2 cellular contexts compared by ENCODE assay signal in genomic region chr9:73470766-73471165, GRCh38.
TF ChIP-seq lines count a peak whose summit lies in the region.

No MANE protein-coding gene starts in this region.

TF ChIP-seq in GM23338, 12 proteins besides CTCF, POLR2A, EP300 and RAD21:
- TF ChIP-seq, protein P1, sequence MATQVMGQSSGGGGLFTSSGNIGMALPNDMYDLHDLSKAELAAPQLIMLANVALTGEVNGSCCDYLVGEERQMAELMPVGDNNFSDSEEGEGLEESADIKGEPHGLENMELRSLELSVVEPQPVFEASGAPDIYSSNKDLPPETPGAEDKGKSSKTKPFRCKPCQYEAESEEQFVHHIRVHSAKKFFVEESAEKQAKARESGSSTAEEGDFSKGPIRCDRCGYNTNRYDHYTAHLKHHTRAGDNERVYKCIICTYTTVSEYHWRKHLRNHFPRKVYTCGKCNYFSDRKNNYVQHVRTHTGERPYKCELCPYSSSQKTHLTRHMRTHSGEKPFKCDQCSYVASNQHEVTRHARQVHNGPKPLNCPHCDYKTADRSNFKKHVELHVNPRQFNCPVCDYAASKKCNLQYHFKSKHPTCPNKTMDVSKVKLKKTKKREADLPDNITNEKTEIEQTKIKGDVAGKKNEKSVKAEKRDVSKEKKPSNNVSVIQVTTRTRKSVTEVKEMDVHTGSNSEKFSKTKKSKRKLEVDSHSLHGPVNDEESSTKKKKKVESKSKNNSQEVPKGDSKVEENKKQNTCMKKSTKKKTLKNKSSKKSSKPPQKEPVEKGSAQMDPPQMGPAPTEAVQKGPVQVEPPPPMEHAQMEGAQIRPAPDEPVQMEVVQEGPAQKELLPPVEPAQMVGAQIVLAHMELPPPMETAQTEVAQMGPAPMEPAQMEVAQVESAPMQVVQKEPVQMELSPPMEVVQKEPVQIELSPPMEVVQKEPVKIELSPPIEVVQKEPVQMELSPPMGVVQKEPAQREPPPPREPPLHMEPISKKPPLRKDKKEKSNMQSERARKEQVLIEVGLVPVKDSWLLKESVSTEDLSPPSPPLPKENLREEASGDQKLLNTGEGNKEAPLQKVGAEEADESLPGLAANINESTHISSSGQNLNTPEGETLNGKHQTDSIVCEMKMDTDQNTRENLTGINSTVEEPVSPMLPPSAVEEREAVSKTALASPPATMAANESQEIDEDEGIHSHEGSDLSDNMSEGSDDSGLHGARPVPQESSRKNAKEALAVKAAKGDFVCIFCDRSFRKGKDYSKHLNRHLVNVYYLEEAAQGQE (IDR thresholded peaks at IDR 0.05; ENCODE audit: unreplicated experiment): no peak
- TF ChIP-seq CREB1 (CRISPR knock-in tag; IDR thresholded peaks at IDR 0.05; ENCODE audit: low read depth) (no peak), ZNF331 (CRISPR knock-in tag; IDR thresholded peaks at IDR 0.05; ENCODE audit: low read depth) (no peak), POLR2AphosphoS5 (IDR thresholded peaks at IDR 0.05; ENCODE audit: low read depth) (no peak), EZH2phosphoT487 (IDR thresholded peaks at IDR 0.05; ENCODE audit: unreplicated experiment) (no peak), ZNF114 (CRISPR knock-in tag; IDR thresholded peaks at IDR 0.05) (no peak), STAT1 (IDR thresholded peaks at IDR 0.05; ENCODE audit: unreplicated experiment) (no peak)
- TF ChIP-seq, protein P2, sequence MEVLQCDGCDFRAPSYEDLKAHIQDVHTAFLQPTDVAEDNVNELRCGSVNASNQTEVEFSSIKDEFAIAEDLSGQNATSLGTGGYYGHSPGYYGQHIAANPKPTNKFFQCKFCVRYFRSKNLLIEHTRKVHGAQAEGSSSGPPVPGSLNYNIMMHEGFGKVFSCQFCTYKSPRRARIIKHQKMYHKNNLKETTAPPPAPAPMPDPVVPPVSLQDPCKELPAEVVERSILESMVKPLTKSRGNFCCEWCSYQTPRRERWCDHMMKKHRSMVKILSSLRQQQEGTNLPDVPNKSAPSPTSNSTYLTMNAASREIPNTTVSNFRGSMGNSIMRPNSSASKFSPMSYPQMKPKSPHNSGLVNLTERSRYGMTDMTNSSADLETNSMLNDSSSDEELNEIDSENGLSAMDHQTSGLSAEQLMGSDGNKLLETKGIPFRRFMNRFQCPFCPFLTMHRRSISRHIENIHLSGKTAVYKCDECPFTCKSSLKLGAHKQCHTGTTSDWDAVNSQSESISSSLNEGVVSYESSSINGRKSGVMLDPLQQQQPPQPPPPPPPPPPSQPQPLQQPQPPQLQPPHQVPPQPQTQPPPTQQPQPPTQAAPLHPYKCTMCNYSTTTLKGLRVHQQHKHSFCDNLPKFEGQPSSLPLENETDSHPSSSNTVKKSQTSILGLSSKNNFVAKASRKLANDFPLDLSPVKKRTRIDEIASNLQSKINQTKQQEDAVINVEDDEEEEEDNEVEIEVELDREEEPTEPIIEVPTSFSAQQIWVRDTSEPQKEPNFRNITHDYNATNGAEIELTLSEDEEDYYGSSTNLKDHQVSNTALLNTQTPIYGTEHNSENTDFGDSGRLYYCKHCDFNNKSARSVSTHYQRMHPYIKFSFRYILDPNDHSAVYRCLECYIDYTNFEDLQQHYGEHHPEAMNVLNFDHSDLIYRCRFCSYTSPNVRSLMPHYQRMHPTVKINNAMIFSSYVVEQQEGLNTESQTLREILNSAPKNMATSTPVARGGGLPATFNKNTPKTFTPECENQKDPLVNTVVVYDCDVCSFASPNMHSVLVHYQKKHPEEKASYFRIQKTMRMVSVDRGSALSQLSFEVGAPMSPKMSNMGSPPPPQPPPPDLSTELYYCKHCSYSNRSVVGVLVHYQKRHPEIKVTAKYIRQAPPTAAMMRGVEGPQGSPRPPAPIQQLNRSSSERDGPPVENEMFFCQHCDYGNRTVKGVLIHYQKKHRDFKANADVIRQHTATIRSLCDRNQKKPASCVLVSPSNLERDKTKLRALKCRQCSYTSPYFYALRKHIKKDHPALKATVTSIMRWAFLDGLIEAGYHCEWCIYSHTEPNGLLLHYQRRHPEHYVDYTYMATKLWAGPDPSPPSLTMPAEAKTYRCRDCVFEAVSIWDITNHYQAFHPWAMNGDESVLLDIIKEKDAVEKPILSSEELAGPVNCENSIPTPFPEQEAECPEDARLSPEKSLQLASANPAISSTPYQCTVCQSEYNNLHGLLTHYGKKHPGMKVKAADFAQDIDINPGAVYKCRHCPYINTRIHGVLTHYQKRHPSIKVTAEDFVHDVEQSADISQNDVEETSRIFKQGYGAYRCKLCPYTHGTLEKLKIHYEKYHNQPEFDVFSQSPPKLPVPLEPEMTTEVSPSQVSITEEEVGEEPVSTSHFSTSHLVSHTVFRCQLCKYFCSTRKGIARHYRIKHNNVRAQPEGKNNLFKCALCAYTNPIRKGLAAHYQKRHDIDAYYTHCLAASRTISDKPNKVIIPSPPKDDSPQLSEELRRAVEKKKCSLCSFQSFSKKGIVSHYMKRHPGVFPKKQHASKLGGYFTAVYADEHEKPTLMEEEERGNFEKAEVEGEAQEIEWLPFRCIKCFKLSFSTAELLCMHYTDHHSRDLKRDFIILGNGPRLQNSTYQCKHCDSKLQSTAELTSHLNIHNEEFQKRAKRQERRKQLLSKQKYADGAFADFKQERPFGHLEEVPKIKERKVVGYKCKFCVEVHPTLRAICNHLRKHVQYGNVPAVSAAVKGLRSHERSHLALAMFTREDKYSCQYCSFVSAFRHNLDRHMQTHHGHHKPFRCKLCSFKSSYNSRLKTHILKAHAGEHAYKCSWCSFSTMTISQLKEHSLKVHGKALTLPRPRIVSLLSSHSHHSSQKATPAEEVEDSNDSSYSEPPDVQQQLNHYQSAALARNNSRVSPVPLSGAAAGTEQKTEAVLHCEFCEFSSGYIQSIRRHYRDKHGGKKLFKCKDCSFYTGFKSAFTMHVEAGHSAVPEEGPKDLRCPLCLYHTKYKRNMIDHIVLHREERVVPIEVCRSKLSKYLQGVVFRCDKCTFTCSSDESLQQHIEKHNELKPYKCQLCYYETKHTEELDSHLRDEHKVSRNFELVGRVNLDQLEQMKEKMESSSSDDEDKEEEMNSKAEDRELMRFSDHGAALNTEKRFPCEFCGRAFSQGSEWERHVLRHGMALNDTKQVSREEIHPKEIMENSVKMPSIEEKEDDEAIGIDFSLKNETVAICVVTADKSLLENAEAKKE (CRISPR knock-in tag; IDR thresholded peaks at IDR 0.05): no peak
- TF ChIP-seq, protein P3, sequence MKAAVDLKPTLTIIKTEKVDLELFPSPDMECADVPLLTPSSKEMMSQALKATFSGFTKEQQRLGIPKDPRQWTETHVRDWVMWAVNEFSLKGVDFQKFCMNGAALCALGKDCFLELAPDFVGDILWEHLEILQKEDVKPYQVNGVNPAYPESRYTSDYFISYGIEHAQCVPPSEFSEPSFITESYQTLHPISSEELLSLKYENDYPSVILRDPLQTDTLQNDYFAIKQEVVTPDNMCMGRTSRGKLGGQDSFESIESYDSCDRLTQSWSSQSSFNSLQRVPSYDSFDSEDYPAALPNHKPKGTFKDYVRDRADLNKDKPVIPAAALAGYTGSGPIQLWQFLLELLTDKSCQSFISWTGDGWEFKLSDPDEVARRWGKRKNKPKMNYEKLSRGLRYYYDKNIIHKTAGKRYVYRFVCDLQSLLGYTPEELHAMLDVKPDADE (IDR thresholded peaks at IDR 0.05): no peak
TF ChIP-seq in GM23338: peak in this region for 0.

TF ChIP-seq in H1, 55 proteins besides CTCF, POLR2A, EP300 and RAD21:
- TF ChIP-seq KDM1A (IDR thresholded peaks at IDR 0.05; ENCODE audit: borderline replicate concordance, low read length): no peak
- TF ChIP-seq RBBP5 (IDR thresholded peaks at IDR 0.05; ENCODE audit: borderline replicate concordance, low read depth, low read length): no peak
- no peak for TF ChIP-seq EGR1 (IDR thresholded peaks at IDR 0.05; ENCODE audit: borderline replicate concordance, low read depth, low read length)
- TF ChIP-seq SP4 (IDR thresholded peaks at IDR 0.05; ENCODE audit: low read length): no peak
- TF ChIP-seq GABPA (IDR thresholded peaks at IDR 0.05; ENCODE audit: borderline replicate concordance, insufficient read depth, low read length): no peak
- TF ChIP-seq TCF12 (IDR thresholded peaks at IDR 0.05; ENCODE audit: low read depth, low read length): no peak
- no peak for TF ChIP-seq SIN3A (conservative IDR thresholded peaks at IDR 0.05 in 1 of 2, IDR thresholded peaks at IDR 0.05 in 1 of 2; ENCODE audit: low read depth in 1 of 2, low read length in 2 of 2)
